ENCODE assay signal across 1 cellular context in the genomic region with DNA sequence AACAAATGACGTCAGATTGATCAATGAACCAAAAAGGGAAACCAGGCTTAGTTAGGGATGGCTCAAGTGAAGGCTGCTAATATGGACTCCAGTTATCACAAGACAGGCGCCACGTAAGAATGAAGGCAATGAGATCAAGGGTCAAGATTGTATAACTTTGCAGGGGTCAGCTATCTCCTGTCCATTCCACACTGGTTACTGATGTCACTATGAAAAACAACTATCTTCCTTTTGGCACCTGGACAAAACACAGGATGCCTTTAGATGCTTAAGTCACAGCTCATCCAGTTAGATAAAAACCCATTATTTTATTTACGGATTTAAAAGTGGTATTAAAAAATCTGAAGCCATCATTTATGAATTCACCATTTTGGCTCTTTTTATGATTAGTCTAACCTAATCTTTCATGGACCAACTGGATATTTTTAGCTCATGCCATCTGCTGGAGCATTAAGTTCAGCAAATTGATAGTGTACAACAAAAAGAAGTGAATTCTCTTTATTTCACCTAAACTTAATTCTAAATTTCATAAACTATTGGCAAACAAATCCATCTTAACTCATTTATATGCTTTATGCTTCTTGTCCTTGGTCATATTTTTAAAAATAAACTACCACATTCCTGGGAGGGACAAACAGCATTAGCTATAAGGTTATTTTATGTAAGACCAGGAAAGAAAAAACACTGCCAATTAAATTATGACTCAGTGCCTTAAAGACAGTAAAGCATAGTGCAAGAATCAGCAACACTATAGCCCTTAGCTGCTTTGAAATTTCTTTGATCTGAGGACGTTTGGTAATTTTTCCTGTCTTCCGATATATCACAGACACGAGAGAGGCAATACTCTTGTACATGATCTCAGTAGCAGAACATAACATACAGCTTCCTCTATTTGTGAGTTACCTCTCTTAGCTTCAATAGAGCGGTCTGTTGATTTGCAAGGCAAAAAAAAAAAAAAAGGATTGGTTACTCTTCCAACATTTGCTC.
TF ChIP-seq lines count a peak whose summit lies in the region.

No MANE protein-coding gene starts in this region.

TF ChIP-seq in HepG2, 621 proteins besides CTCF, POLR2A, EP300 and RAD21 (continued from another document):
- TF ChIP-seq NR2F6 (IDR thresholded peaks at IDR 0.05) (peak; percentile 11; the same call in 1 of the 2 replicates), NR2F6 (CRISPR knock-in tag; IDR thresholded peaks at IDR 0.05) (no peak)
